Comparison of ENCODE assay signal across 1 cellular context in genomic region chr9:133609311-133610098, GRCh38.
TF ChIP-seq lines count a peak whose summit lies in the region.

TSS of gene FAM163B (minus strand) at chr9:133609389. CDS start at chr9:133580223, 29,166 bp downstream.

TF ChIP-seq in HepG2, 621 proteins besides CTCF, POLR2A, EP300 and RAD21 (continued from another document and continues in another):
- TF ChIP-seq, protein P1, sequence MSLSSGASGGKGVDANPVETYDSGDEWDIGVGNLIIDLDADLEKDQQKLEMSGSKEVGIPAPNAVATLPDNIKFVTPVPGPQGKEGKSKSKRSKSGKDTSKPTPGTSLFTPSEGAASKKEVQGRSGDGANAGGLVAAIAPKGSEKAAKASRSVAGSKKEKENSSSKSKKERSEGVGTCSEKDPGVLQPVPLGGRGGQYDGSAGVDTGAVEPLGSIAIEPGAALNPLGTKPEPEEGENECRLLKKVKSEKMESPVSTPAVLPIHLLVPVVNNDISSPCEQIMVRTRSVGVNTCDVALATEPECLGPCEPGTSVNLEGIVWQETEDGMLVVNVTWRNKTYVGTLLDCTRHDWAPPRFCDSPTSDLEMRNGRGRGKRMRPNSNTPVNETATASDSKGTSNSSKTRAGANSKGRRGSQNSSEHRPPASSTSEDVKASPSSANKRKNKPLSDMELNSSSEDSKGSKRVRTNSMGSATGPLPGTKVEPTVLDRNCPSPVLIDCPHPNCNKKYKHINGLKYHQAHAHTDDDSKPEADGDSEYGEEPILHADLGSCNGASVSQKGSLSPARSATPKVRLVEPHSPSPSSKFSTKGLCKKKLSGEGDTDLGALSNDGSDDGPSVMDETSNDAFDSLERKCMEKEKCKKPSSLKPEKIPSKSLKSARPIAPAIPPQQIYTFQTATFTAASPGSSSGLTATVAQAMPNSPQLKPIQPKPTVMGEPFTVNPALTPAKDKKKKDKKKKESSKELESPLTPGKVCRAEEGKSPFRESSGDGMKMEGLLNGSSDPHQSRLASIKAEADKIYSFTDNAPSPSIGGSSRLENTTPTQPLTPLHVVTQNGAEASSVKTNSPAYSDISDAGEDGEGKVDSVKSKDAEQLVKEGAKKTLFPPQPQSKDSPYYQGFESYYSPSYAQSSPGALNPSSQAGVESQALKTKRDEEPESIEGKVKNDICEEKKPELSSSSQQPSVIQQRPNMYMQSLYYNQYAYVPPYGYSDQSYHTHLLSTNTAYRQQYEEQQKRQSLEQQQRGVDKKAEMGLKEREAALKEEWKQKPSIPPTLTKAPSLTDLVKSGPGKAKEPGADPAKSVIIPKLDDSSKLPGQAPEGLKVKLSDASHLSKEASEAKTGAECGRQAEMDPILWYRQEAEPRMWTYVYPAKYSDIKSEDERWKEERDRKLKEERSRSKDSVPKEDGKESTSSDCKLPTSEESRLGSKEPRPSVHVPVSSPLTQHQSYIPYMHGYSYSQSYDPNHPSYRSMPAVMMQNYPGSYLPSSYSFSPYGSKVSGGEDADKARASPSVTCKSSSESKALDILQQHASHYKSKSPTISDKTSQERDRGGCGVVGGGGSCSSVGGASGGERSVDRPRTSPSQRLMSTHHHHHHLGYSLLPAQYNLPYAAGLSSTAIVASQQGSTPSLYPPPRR (CRISPR knock-in tag; IDR thresholded peaks at IDR 0.05; ENCODE audit: borderline replicate concordance) = no peak
- TF ChIP-seq, protein P2, sequence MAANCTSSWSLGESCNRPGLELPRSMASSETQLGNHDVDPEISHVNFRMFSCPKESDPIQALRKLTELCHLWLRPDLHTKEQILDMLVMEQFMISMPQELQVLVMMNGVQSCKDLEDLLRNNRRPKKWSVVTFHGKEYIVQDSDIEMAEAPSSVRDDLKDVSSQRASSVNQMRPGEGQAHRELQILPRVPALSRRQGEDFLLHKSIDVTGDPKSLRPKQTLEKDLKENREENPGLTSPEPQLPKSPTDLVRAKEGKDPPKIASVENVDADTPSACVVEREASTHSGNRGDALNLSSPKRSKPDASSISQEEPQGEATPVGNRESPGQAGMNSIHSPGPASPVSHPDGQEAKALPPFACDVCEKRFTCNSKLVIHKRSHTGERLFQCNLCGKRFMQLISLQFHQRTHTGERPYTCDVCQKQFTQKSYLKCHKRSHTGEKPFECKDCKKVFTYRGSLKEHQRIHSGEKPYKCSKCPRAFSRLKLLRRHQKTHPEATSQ (CRISPR knock-in tag; IDR thresholded peaks at IDR 0.05; ENCODE audit: borderline replicate concordance) = no peak
- TF ChIP-seq NCOR1 (IDR thresholded peaks at IDR 0.05; ENCODE audit: borderline replicate concordance, low read length) = no peak
- no peak for TF ChIP-seq SKIL (CRISPR knock-in tag; IDR thresholded peaks at IDR 0.05; ENCODE audit: borderline replicate concordance)
- TF ChIP-seq, protein P3, sequence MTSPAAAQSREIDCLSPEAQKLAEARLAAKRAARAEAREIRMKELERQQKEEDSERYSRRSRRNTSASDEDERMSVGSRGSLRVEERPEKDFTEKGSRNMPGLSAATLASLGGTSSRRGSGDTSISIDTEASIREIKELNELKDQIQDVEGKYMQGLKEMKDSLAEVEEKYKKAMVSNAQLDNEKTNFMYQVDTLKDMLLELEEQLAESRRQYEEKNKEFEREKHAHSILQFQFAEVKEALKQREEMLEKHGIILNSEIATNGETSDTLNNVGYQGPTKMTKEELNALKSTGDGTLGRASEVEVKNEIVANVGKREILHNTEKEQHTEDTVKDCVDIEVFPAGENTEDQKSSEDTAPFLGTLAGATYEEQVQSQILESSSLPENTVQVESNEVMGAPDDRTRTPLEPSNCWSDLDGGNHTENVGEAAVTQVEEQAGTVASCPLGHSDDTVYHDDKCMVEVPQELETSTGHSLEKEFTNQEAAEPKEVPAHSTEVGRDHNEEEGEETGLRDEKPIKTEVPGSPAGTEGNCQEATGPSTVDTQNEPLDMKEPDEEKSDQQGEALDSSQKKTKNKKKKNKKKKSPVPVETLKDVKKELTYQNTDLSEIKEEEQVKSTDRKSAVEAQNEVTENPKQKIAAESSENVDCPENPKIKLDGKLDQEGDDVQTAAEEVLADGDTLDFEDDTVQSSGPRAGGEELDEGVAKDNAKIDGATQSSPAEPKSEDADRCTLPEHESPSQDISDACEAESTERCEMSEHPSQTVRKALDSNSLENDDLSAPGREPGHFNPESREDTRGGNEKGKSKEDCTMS (CRISPR knock-in tag; conservative IDR thresholded peaks at IDR 0.05) = no peak
- 0 out of 2 replicates have a peak, but pooled peaks have one; percentile 35 for TF ChIP-seq ZFY (CRISPR knock-in tag; IDR thresholded peaks at IDR 0.05)
- TF ChIP-seq ATAD3A (CRISPR knock-in tag; IDR thresholded peaks at IDR 0.05) = 0 out of 2 replicates have a peak, but pooled peaks have one; percentile 32
- no peak for TF ChIP-seq U2AF2 (IDR thresholded peaks at IDR 0.05; ENCODE audit: low read depth, low read length)
- TF ChIP-seq PAF1 (CRISPR knock-in tag; IDR thresholded peaks at IDR 0.05) = no peak
- TF ChIP-seq, protein P4, sequence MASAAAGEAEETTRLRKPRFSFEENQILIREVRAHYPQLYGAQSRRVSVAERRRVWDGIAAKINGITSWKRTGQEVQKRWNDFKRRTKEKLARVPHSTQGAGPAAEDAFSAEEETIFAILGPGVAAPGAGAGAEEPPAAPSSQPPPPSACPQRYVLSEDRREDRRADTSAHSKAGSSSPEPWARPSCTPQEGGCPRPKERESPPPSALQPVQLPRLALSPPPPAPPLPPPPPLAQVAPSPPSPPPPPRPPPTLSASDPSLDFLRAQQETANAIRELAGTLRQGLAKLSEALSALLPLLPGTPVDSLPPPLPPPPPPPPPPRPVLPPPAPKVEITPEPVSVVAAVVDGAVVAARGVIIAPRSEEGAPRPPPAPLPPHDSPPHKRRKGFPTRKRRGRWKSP (CRISPR knock-in tag; IDR thresholded peaks at IDR 0.05) = no peak
- no peak for TF ChIP-seq ZNF569 (CRISPR knock-in tag; IDR thresholded peaks at IDR 0.05; ENCODE audit: borderline replicate concordance)
- TF ChIP-seq KIAA2018 (CRISPR knock-in tag; IDR thresholded peaks at IDR 0.05; ENCODE audit: borderline replicate concordance) = no peak
- TF ChIP-seq, protein P5, sequence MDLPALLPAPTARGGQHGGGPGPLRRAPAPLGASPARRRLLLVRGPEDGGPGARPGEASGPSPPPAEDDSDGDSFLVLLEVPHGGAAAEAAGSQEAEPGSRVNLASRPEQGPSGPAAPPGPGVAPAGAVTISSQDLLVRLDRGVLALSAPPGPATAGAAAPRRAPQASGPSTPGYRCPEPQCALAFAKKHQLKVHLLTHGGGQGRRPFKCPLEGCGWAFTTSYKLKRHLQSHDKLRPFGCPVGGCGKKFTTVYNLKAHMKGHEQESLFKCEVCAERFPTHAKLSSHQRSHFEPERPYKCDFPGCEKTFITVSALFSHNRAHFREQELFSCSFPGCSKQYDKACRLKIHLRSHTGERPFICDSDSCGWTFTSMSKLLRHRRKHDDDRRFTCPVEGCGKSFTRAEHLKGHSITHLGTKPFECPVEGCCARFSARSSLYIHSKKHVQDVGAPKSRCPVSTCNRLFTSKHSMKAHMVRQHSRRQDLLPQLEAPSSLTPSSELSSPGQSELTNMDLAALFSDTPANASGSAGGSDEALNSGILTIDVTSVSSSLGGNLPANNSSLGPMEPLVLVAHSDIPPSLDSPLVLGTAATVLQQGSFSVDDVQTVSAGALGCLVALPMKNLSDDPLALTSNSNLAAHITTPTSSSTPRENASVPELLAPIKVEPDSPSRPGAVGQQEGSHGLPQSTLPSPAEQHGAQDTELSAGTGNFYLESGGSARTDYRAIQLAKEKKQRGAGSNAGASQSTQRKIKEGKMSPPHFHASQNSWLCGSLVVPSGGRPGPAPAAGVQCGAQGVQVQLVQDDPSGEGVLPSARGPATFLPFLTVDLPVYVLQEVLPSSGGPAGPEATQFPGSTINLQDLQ (CRISPR knock-in tag; IDR thresholded peaks at IDR 0.05) = peak; percentile 60; the same call in 1 of the 2 replicates
- no peak for TF ChIP-seq RERE (CRISPR knock-in tag; IDR thresholded peaks at IDR 0.05; ENCODE audit: low read depth)
- TF ChIP-seq FOSL1 (CRISPR knock-in tag; IDR thresholded peaks at IDR 0.05; ENCODE audit: borderline replicate concordance) = no peak
- no peak for TF ChIP-seq ZNF496 (CRISPR knock-in tag; IDR thresholded peaks at IDR 0.05; ENCODE audit: insufficient replicate concordance)
